In genomic region chr6:43629104-43629504, GRCh38 we compare ENCODE assay signal across 8 cellular contexts. TPM values are rescaled to one million over a fixed set of nuclear protein-coding genes. Genes with fewer than 3 reads are reported as not detected.
DNase-seq lines count a peak whose midpoint lies in the region; ATAC-seq, FAIRE-seq and TF ChIP-seq lines count a peak whose summit lies in the region.

TSS of gene GTPBP2 (minus strand) at chr6:43629264. CDS start at chr6:43629162, 102 bp downstream.

- H3K79me2 ChIP-seq in HepG2 (ENCODE audit: insufficient read depth, low read length): peaks cover 17% of the 10 kb centered on the region

- no peaks in the 10 kb centered on the region for H3K27me3 ChIP-seq in BLaER1
- no peaks in the 10 kb centered on the region; a peak in 1 of 5 replicates for H3K27me3 ChIP-seq in HepG2 (ENCODE audit: control insufficient read depth in 1 of 2, insufficient read depth in 2 of 2, low read length in 2 of 2)

- TF ChIP-seq EP300 in HepG2 (IDR thresholded peaks at IDR 0.05; ENCODE audit: low read depth in 2 of 2, low read length in 2 of 2) (no peak; a peak in 1 of 4 replicates), HepG2 (CRISPR knock-in tag; IDR thresholded peaks at IDR 0.05; ENCODE audit: borderline replicate concordance) (no peak)

- intact Hi-C loops in HepG2 (cut with micrococcal nuclease; ENCODE audit: unreplicated experiment): loop anchor here (5.0 kb wide), 1 partner anchor 457 kb away; the partner anchor contains the start of gene SRF

- H2AFZ ChIP-seq in HepG2 (ENCODE audit: low read length): peak within 1 kb of the TSS; percentile 34

- H3K4me1 ChIP-seq in BLaER1 (peaks cover 61% of the 10 kb centered on the region), HepG2 (ENCODE audit: insufficient read depth, low read length) (peaks cover 36% of the 10 kb centered on the region)

- H4K20me1 ChIP-seq in BLaER1 (peaks cover 18% of the 10 kb centered on the region; the same call in 1 of the 2 replicates), HepG2 (ENCODE audit: insufficient read depth, low read length) (no peaks in the 10 kb centered on the region)

- CTCF ChIA-PET in HepG2 (lab: Yijun Ruan, JAX; ENCODE audit: low intra/inter-chr PET ratio, low total read pairs): no interaction called here

- H3K36me3 ChIP-seq in BLaER1 (peaks cover 25% of the 10 kb centered on the region), HepG2 (replicated peaks in 1 of 2; ENCODE audit: control insufficient read depth in 1 of 2, insufficient read depth in 2 of 2, low read length in 2 of 2) (peaks cover 21 to 23% of the 10 kb centered on the region in 2 experiments)

- H3K4me3 ChIP-seq in BLaER1 (peak within 1 kb of the TSS; percentile 96), HepG2 (replicated peaks in 1 of 3; ENCODE audit: insufficient read depth in 1 of 3, low read depth in 2 of 3, low read length in 3 of 3) (peak within 1 kb of the TSS; percentile 76 to 89 (median 85))

- peak in 1 of 2 experiments; percentile 15; a peak in 1 of 4 replicates for TF ChIP-seq POLR2A in HepG2 (IDR thresholded peaks at IDR 0.05; ENCODE audit: insufficient read depth in 1 of 2, low read depth in 2 of 2, low read length in 2 of 2)

- peak; percentile 96 for FAIRE-seq in HepG2 (lab: Jason Lieb, UNC)

- peak; percentile 100 for DNase-seq in NCI-H748 (lab: John Stamatoyannopoulos, UW; ENCODE audit: unreplicated experiment)
- peak; percentile 86 to 97 for DNase-seq in activated CD4-positive, alpha-beta T cell treated with anti-CD3 and anti-CD28 coated beads, Interleukin-2, amount 50 U/mL, for 24 hours (ENCODE audit: low read depth in 1 of 2, low spot score in 1 of 2)
- DNase-seq in dermis blood vessel endothelial cell: peak; percentile 99
- peak; percentile 99 for DNase-seq in HepG2 (ENCODE audit: low spot score)
- peak; percentile 98 for DNase-seq in stimulated activated CD4-positive, alpha-beta T cell treated with anti-CD3 and anti-CD28 coated beads, Interleukin-4, amount 100 ng/mL, for 24 hours

- peak within 1 kb of the TSS; percentile 93 for H3K9ac ChIP-seq in BLaER1
- H3K9ac ChIP-seq in HepG2 (ENCODE audit: insufficient read depth, low read depth, low read length): peak within 1 kb of the TSS; percentile 92

- H3K9me3 ChIP-seq in BLaER1: no peaks in the 10 kb centered on the region
- H3K9me3 ChIP-seq in HepG2 (ENCODE audit: low read length): no peaks in the 10 kb centered on the region

- H3K27ac ChIP-seq in BLaER1 (peak within 1 kb of the TSS; percentile 93), HepG2 (ENCODE audit: extremely low read length, insufficient read depth, low read length) (peak within 1 kb of the TSS; percentile 87)

- in situ Hi-C loops in HepG2 (cut with HindIII; ENCODE audit: extremely low pct_ligation_motif_present, low pct_unique_long_range_greater_than_20kb): no loop called here

- WGBS in HepG2 (ENCODE audit: low lambda C conversion rate): 5% methylated on average over 17 of the region's 46 CpGs

- no peak for TF ChIP-seq RAD21 in HepG2 (CRISPR knock-in tag; IDR thresholded peaks at IDR 0.05)

- POLR2A ChIA-PET in HepG2 (lab: Yijun Ruan, JAX): interaction anchor here (0.6 to 3.0 kb wide), 47 partner anchors 10 to 628 kb away, joined by 3 to 55 read pairs (median 5); partner anchors contain the start of genes ABCC10, HSP90AB1, LRRC73 and MRPS18A

- peak within 1 kb of the TSS; percentile 89 for H3K4me2 ChIP-seq in BLaER1
- H3K4me2 ChIP-seq in HepG2 (ENCODE audit: low read depth, low read length): peak within 1 kb of the TSS; percentile 99

- ATAC-seq in GM19351 (IDR thresholded peaks at IDR 0.05; ENCODE audit: unreplicated experiment) (peak; percentile 78), HG03521 (IDR thresholded peaks at IDR 0.05; ENCODE audit: unreplicated experiment) (peak; percentile 79), HepG2 (peak; percentile 91)

- BruUV-seq in HepG2 (replicated peaks; lab: Mats Ljungman, UMichigan): no TSS peak

- TF ChIP-seq CTCF in HepG2 (CRISPR knock-in tag; IDR thresholded peaks at IDR 0.05): no peak

TF ChIP-seq in HepG2, 621 proteins besides CTCF, POLR2A, EP300 and RAD21 (continues in another document):
- TF ChIP-seq ZNF639 (CRISPR knock-in tag; conservative IDR thresholded peaks at IDR 0.05): 0 out of 2 replicates have a peak, but pooled peaks have one; percentile 35
- TF ChIP-seq SP2 (CRISPR knock-in tag; IDR thresholded peaks at IDR 0.05): 0 out of 2 replicates have a peak, but pooled peaks have one; percentile 13
- no peak for TF ChIP-seq ONECUT2 (CRISPR knock-in tag; IDR thresholded peaks at IDR 0.05)
- TF ChIP-seq TSC22D2 (CRISPR knock-in tag; IDR thresholded peaks at IDR 0.05; ENCODE audit: borderline replicate concordance): 0 out of 2 replicates have a peak, but pooled peaks have one; percentile 22
- peak; percentile 82 for TF ChIP-seq E2F5 (CRISPR knock-in tag; conservative IDR thresholded peaks at IDR 0.05)
- TF ChIP-seq GABPA (IDR thresholded peaks at IDR 0.05; ENCODE audit: low read depth, low read length): peak; percentile 49
- peak; percentile 84 for TF ChIP-seq GABPA (CRISPR knock-in tag; IDR thresholded peaks at IDR 0.05; ENCODE audit: low read depth)
- TF ChIP-seq PRDM10 (CRISPR knock-in tag; IDR thresholded peaks at IDR 0.05; ENCODE audit: low read depth): peak; percentile 19; the same call in 1 of the 2 replicates
- no peak for TF ChIP-seq ZNF546 (CRISPR knock-in tag; conservative IDR thresholded peaks at IDR 0.05)

RNA-seq across cellular contexts. Expression of gene GTPBP2, which starts in this region (rescaled TPM):
- 43.6 and 49.4 TPM in 2 replicates for total RNA-seq in dermis blood vessel endothelial cell
- total RNA-seq in HepG2 (2016; rRNA removed; fragmentation: Illumina TruSeq; extraction: Trizol): 12.6 and 26.9 TPM in 2 replicates
- 7.3 and 7.5 TPM in 2 replicates for total RNA-seq in HepG2 (2016; cell fraction: cytosol; rRNA removed; fragmentation: Illumina TruSeq; extraction: Trizol; ENCODE audit: low read depth)
- 12.6 and 27.4 TPM in 2 replicates for total RNA-seq in HepG2 (2016; cell fraction: insoluble cytoplasmic fraction; rRNA removed; fragmentation: Illumina TruSeq; extraction: Trizol)
- 12.6 and 13.7 TPM in 2 replicates for total RNA-seq in HepG2 (2016; cell fraction: membrane; rRNA removed; fragmentation: Illumina TruSeq; extraction: Trizol)
- 33.1 and 38.3 TPM in 2 replicates for total RNA-seq in HepG2 (2016; cell fraction: nucleus; rRNA removed; fragmentation: Illumina TruSeq; extraction: Trizol)
- polyA plus RNA-seq in HepG2 (2011; rRNA removed): 88.2 and 125 TPM in 2 replicates
- 63.6 and 70.6 TPM in 2 replicates for polyA plus RNA-seq in HepG2 (2011; cell fraction: cytosol; rRNA removed)
- polyA plus RNA-seq in HepG2 (2011; cell fraction: nucleus; rRNA removed): 320 and 379 TPM in 2 replicates
- polyA plus RNA-seq in HepG2 (2012): 47.9 and 57.6 TPM in 2 replicates
- polyA plus RNA-seq in HepG2 (2016; cell fraction: cytosol; fragmentation: Illumina TruSeq; extraction: Trizol; ENCODE audit: low read depth): 3.6 and 4.1 TPM in 2 replicates
- polyA plus RNA-seq in HepG2 (2016; cell fraction: insoluble cytoplasmic fraction; fragmentation: Illumina TruSeq; extraction: Trizol; ENCODE audit: low read depth): 14.0 and 17.9 TPM in 2 replicates
- 9.7 and 10.2 TPM in 2 replicates for polyA plus RNA-seq in HepG2 (2016; cell fraction: membrane; fragmentation: Illumina TruSeq; extraction: Trizol; ENCODE audit: low read depth)
- 87.7 and 90.6 TPM in 2 replicates for polyA plus RNA-seq in HepG2 (2016; cell fraction: nucleus; fragmentation: Illumina TruSeq; extraction: Trizol; ENCODE audit: insufficient read depth, low read depth)
- 115 and 123 TPM in 2 replicates for polyA minus RNA-seq in HepG2 (2011; rRNA and poly(A)+ RNA removed; ENCODE audit: low replicate concordance)
- polyA minus RNA-seq in HepG2 (2011; cell fraction: cytosol; rRNA and poly(A)+ RNA removed): 22.8 and 31.0 TPM in 2 replicates
- polyA minus RNA-seq in HepG2 (2011; cell fraction: nucleus; rRNA and poly(A)+ RNA removed): 91.9 and 126 TPM in 2 replicates

Comparison
In these comparisons a context has a peak if more than half of its experiments do, and no peak if none do; other contexts are left out.
1. Peak in every context shown above with its lines: DNase-seq, ATAC-seq, H3K4me3 ChIP-seq and H3K27ac ChIP-seq.